In genomic region chr1:31183126-31183525, GRCh38 we compare ENCODE assay signal across 13 cellular contexts. TPM values are rescaled to one million over a fixed set of nuclear protein-coding genes. Genes with fewer than 3 reads are reported as not detected.
DNase-seq lines count a peak whose midpoint lies in the region; ATAC-seq and TF ChIP-seq lines count a peak whose summit lies in the region.
"Had no signal": no experiment of that assay in that cellular context is flagged by ENCODE, and none has a peak within 500 bp of the region (broad histone marks: within the 10 kb centered on the region; RNA-seq: fewer than 3 reads in every experiment).

No MANE protein-coding gene starts in this region.

- no peaks in the 10 kb centered on the region for H3K9me3 Mint-ChIP-seq in activated naive CD8-positive, alpha-beta T cell treated with anti-CD3 and anti-CD28 coated beads, Interleukin-2, amount 10 ng/mL, durations not matched to agents 7 days and 5 days
- no peaks in the 10 kb centered on the region for H3K9me3 Mint-ChIP-seq in activated naive CD8-positive, alpha-beta T cell treated with anti-CD3 and anti-CD28 coated beads for 36 hours
- H3K9me3 Mint-ChIP-seq in naive thymus-derived CD8-positive, alpha-beta T cell, result no peaks in the 10 kb centered on the region

- peaks cover 13% of the 10 kb centered on the region for H3K4me1 ChIP-seq in hepatocyte (ENCODE audit: insufficient read depth)
- H3K4me1 ChIP-seq: BE2C, SJCRH30 had no signal

- TF ChIP-seq CTCF in epithelial cell of esophagus (IDR thresholded peaks at IDR 0.05; ENCODE audit: insufficient read depth, low read depth, low read length, missing control alignments) (no peak), hepatocyte (IDR thresholded peaks at IDR 0.05; ENCODE audit: poor library complexity) (no peak)

- POLR2A ChIA-PET in activated naive CD8-positive, alpha-beta T cell treated with anti-CD3 and anti-CD28 coated beads, Interleukin-2, amount 10 ng/mL, durations not matched to agents 7 days and 5 days (lab: Charles Lee), result no interaction called here
- POLR2A ChIA-PET in naive thymus-derived CD8-positive, alpha-beta T cell (lab: Charles Lee), result interaction anchor here (0.5 to 0.6 kb wide), 2 partner anchors 156 to 462 kb away, joined by 3 to 4 read pairs; no protein-coding TSS in a partner anchor

- DNase-seq in activated naive CD8-positive, alpha-beta T cell treated with anti-CD3 and anti-CD28 coated beads, Interleukin-2, amount 10 ng/mL, durations not matched to agents 7 days and 5 days, result no peak
- no peak for DNase-seq in activated naive CD8-positive, alpha-beta T cell treated with anti-CD3 and anti-CD28 coated beads for 36 hours
- DNase-seq in epithelial cell of esophagus (ENCODE audit: low read depth) (peak; percentile 88), hepatocyte (ENCODE audit: low spot score) (no peak), amniotic stem cell (lab: John Stamatoyannopoulos, UW) (no peak)
- DNase-seq in naive thymus-derived CD8-positive, alpha-beta T cell, result no peak
- no peak for DNase-seq in stimulated activated CD4-positive, alpha-beta T cell treated with anti-CD3 and anti-CD28 coated beads, Interleukin-2, amount 100 ng/mL, for 48 hours
- DNase-seq: 8988T, Calu3, NCI-H446 had no signal

- H3K9me2 ChIP-seq in hepatocyte (replicated peaks; ENCODE audit: insufficient read depth), result no peaks in the 10 kb centered on the region

- H3K4me1 Mint-ChIP-seq in activated naive CD8-positive, alpha-beta T cell treated with anti-CD3 and anti-CD28 coated beads, Interleukin-2, amount 10 ng/mL, durations not matched to agents 7 days and 5 days, result peaks cover 5% of the 10 kb centered on the region
- peaks cover 2% of the 10 kb centered on the region for H3K4me1 Mint-ChIP-seq in activated naive CD8-positive, alpha-beta T cell treated with anti-CD3 and anti-CD28 coated beads for 36 hours
- H3K4me1 Mint-ChIP-seq in naive thymus-derived CD8-positive, alpha-beta T cell, result peaks cover 3 to 21% (median 7%) of the 10 kb centered on the region in 4 donors

- no peak for ATAC-seq in activated naive CD8-positive, alpha-beta T cell treated with anti-CD3 and anti-CD28 coated beads, Interleukin-2, amount 10 ng/mL, durations not matched to agents 7 days and 5 days (ENCODE audit: low read depth)
- ATAC-seq in naive thymus-derived CD8-positive, alpha-beta T cell, result no peak

- peak overlapping the region; percentile 33 for H3K27ac ChIP-seq in hepatocyte
- H3K27ac ChIP-seq: SJCRH30 had no signal

- H3K27me3 Mint-ChIP-seq in activated naive CD8-positive, alpha-beta T cell treated with anti-CD3 and anti-CD28 coated beads, Interleukin-2, amount 10 ng/mL, durations not matched to agents 7 days and 5 days, result peaks cover 19% of the 10 kb centered on the region
- H3K27me3 Mint-ChIP-seq in activated naive CD8-positive, alpha-beta T cell treated with anti-CD3 and anti-CD28 coated beads for 36 hours, result peaks cover 60% of the 10 kb centered on the region
- peaks cover 26 to 78% (median 45%) of the 10 kb centered on the region in 5 donors for H3K27me3 Mint-ChIP-seq in naive thymus-derived CD8-positive, alpha-beta T cell

- no peak overlapping the region for H3K4me2 ChIP-seq in hepatocyte

- H3K79me2 ChIP-seq in hepatocyte, result no peaks in the 10 kb centered on the region

- no peaks in the 10 kb centered on the region for H4K20me1 ChIP-seq in hepatocyte (ENCODE audit: insufficient read depth, poor library complexity, severe bottlenecking)

- no peaks in the 10 kb centered on the region for H3K36me3 Mint-ChIP-seq in activated naive CD8-positive, alpha-beta T cell treated with anti-CD3 and anti-CD28 coated beads, Interleukin-2, amount 10 ng/mL, durations not matched to agents 7 days and 5 days
- H3K36me3 Mint-ChIP-seq in activated naive CD8-positive, alpha-beta T cell treated with anti-CD3 and anti-CD28 coated beads for 36 hours, result no peaks in the 10 kb centered on the region
- H3K36me3 Mint-ChIP-seq in naive thymus-derived CD8-positive, alpha-beta T cell, result peaks cover 0 to 2% (median 0%) of the 10 kb centered on the region in 3 donors
- H3K36me3 Mint-ChIP-seq: CD14-positive monocyte had no signal

- peak overlapping the region; percentile 13 for H3K27ac Mint-ChIP-seq in activated naive CD8-positive, alpha-beta T cell treated with anti-CD3 and anti-CD28 coated beads, Interleukin-2, amount 10 ng/mL, durations not matched to agents 7 days and 5 days
- no peak overlapping the region for H3K27ac Mint-ChIP-seq in activated naive CD8-positive, alpha-beta T cell treated with anti-CD3 and anti-CD28 coated beads for 36 hours
- H3K27ac Mint-ChIP-seq in naive thymus-derived CD8-positive, alpha-beta T cell, result no peak overlapping the region
- H3K27ac Mint-ChIP-seq: CD14-positive monocyte had no signal

- no peak overlapping the region for H2AFZ ChIP-seq in hepatocyte

- H3K9me3 ChIP-seq in hepatocyte (ENCODE audit: low read depth), result no peaks in the 10 kb centered on the region
- H3K9me3 ChIP-seq: BE2C, SJCRH30 had no signal

- WGBS in hepatocyte (ENCODE audit: low lambda C conversion rate, missing lambda C conversion rate), result 92% methylated on average over 6 of the region's 6 CpGs

- no peaks in the 10 kb centered on the region for H3K27me3 ChIP-seq in hepatocyte
- H3K27me3 ChIP-seq: BE2C, SJCRH30 had no signal

- H3K4me3 ChIP-seq in epithelial cell of esophagus (ENCODE audit: low read length) (no peak overlapping the region), hepatocyte (no peak overlapping the region)
- H3K4me3 ChIP-seq: SJCRH30 had no signal

- H3K4me3 Mint-ChIP-seq in activated naive CD8-positive, alpha-beta T cell treated with anti-CD3 and anti-CD28 coated beads, Interleukin-2, amount 10 ng/mL, durations not matched to agents 7 days and 5 days, result no peak overlapping the region
- no peak overlapping the region for H3K4me3 Mint-ChIP-seq in activated naive CD8-positive, alpha-beta T cell treated with anti-CD3 and anti-CD28 coated beads for 36 hours
- no peak overlapping the region for H3K4me3 Mint-ChIP-seq in naive thymus-derived CD8-positive, alpha-beta T cell
- H3K4me3 Mint-ChIP-seq: CD14-positive monocyte had no signal

- no peaks in the 10 kb centered on the region for H3K36me3 ChIP-seq in hepatocyte (replicated peaks; ENCODE audit: insufficient read depth, low read depth)
- H3K36me3 ChIP-seq: BE2C, SJCRH30 had no signal

RNA-seq across cellular contexts. Expression of gene NKAIN1, which starts 56.6 kb away (rescaled TPM):
- total RNA-seq in activated naive CD8-positive, alpha-beta T cell treated with anti-CD3 and anti-CD28 coated beads, Interleukin-2, amount 10 ng/mL, durations not matched to agents 7 days and 5 days, result under 1 TPM; 0.57 to 0.97 TPM
- total RNA-seq in activated naive CD8-positive, alpha-beta T cell treated with anti-CD3 and anti-CD28 coated beads for 36 hours, result not detected
- 1.2 and 2.2 TPM in 2 replicates for total RNA-seq in hepatocyte
- 0.88 and 1.8 TPM in 2 replicates for polyA plus RNA-seq in hepatocyte
- total RNA-seq in naive thymus-derived CD8-positive, alpha-beta T cell, result not detected
- not detected for polyA plus RNA-seq in naive thymus-derived CD8-positive, alpha-beta T cell
- total RNA-seq: Calu3 had no signal
- polyA plus RNA-seq: CD14-positive monocyte had no signal
